8 cellular contexts compared by ENCODE assay signal in the genomic region with DNA sequence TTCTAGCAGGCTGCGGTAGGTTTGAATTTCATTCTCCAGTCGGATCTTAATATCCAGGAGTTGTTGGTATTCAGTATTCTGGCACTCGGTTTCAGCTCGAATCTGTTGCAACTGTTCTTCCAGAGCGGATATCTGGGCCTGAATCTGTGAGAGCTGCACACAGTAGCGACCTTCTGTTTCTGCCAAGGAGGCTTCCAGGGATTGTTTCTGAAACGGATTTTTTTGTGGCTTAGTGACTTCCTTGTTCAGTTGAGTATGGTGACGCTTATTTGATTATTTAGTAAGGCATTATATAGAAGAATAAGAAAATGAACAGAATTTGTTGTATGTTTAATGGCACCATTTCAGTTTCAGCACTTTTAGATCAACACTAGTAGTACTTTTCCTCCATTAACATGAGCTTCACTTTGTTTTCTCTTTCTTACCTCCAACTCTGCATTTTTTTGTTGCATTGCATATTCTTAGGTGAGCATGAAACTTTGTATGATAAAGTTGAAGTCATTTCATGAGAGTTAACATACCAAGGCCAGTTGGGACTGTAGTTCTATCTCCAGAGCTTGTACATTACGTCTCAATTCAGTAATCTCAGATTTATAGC. TPM values are rescaled to one million over a fixed set of nuclear protein-coding genes. Genes with fewer than 3 reads are reported as not detected.
A peak's percentile ranks its signal among the peaks of the same experiment; 100 is the strongest.
DNase-seq lines count a peak whose midpoint lies in the region; ATAC-seq and TF ChIP-seq lines count a peak whose summit lies in the region.

No MANE protein-coding gene starts in this region.

- POLR2A ChIA-PET in activated CD4-positive, alpha-beta memory T cell treated with anti-CD3 and anti-CD28 coated beads for 36 hours (lab: Charles Lee): interaction anchor here (0.6 to 2.5 kb wide), 3 partner anchors 8 to 172 kb away, joined by 3 to 12 read pairs (median 5); partner anchors contain the start of gene SMARCE1

- H3K27me3 Mint-ChIP-seq in activated CD4-positive, alpha-beta memory T cell treated with anti-CD3 and anti-CD28 coated beads for 36 hours: peaks cover 6% of the 10 kb centered on the region

- no peaks in the 10 kb centered on the region for H3K27me3 ChIP-seq in gastroesophageal sphincter
- no peaks in the 10 kb centered on the region for H3K27me3 ChIP-seq in prostate gland (replicated peaks; ENCODE audit: insufficient read depth)

- H3K9me3 ChIP-seq in gastroesophageal sphincter (no peaks in the 10 kb centered on the region), prostate gland (no peaks in the 10 kb centered on the region)

- 43 to 47% methylated on average over 9 of the region's 9 CpGs for WGBS in gastroesophageal sphincter (ENCODE audit: low coverage in 1 of 2), 2 donors
- WGBS in prostate gland: 29% methylated on average over 9 of the region's 9 CpGs

- peak overlapping the region; percentile 72 for H3K27ac Mint-ChIP-seq in activated CD4-positive, alpha-beta memory T cell treated with anti-CD3 and anti-CD28 coated beads for 36 hours

- no peak for TF ChIP-seq EP300 in gastroesophageal sphincter (IDR thresholded peaks at IDR 0.05)

- peaks cover 0 to 24% (median 4%) of the 10 kb centered on the region in 3 donors for H3K4me1 ChIP-seq in gastroesophageal sphincter
- H3K4me1 ChIP-seq in prostate gland (replicated peaks): peaks cover 5% of the 10 kb centered on the region

- TF ChIP-seq CTCF in gastroesophageal sphincter (IDR thresholded peaks at IDR 0.05) (no peak), prostate gland (IDR thresholded peaks at IDR 0.05) (no peak)

- H3K9me3 Mint-ChIP-seq in activated CD4-positive, alpha-beta memory T cell treated with anti-CD3 and anti-CD28 coated beads for 36 hours: no peaks in the 10 kb centered on the region

- peak; percentile 42 for ATAC-seq in gastroesophageal sphincter
- no peak for ATAC-seq in GM19395 (IDR thresholded peaks at IDR 0.05; ENCODE audit: unreplicated experiment)

- DNase-seq in NCI-H748 (lab: John Stamatoyannopoulos, UW; ENCODE audit: unreplicated experiment) (peak; percentile 5), NCI-H748 treated with DMSO at 0.1 percent for 48 hours (lab: John Stamatoyannopoulos, UW) (no peak), prostate gland (ENCODE audit: low spot score) (no peak), AG08396 (ENCODE audit: low spot score) (no peak), GOT3 (lab: John Stamatoyannopoulos, UW) (no peak)
- DNase-seq in activated CD4-positive, alpha-beta memory T cell treated with anti-CD3 and anti-CD28 coated beads for 36 hours: no peak

- H3K4me1 Mint-ChIP-seq in activated CD4-positive, alpha-beta memory T cell treated with anti-CD3 and anti-CD28 coated beads for 36 hours (ENCODE audit: low read depth): peaks cover 18% of the 10 kb centered on the region

- peaks cover 0 to 20% of the 10 kb centered on the region in 2 donors for H3K36me3 ChIP-seq in gastroesophageal sphincter
- H3K36me3 ChIP-seq in prostate gland: no peaks in the 10 kb centered on the region

- intact Hi-C loops in activated CD4-positive, alpha-beta memory T cell treated with anti-CD3 and anti-CD28 coated beads for 36 hours (cut with micrococcal nuclease): loop anchor here (5.0 kb wide), 1 partner anchor 848 kb away; no protein-coding TSS in a partner anchor
- intact Hi-C loops in prostate gland (cut with DNase I): no loop called here

- H3K4me3 ChIP-seq in gastroesophageal sphincter (peak overlapping the region; percentile 80 to 91), prostate gland (peak overlapping the region; percentile 62 to 64)

- peaks cover 21% of the 10 kb centered on the region for H3K36me3 Mint-ChIP-seq in activated CD4-positive, alpha-beta memory T cell treated with anti-CD3 and anti-CD28 coated beads for 36 hours

- H3K27ac ChIP-seq in gastroesophageal sphincter (peak overlapping the region; percentile 66 to 92 (median 88)), prostate gland (peak overlapping the region; percentile 72 to 77)

- CTCF ChIA-PET in activated CD4-positive, alpha-beta memory T cell treated with anti-CD3 and anti-CD28 coated beads for 36 hours (lab: Charles Lee): interaction anchor here (0.7 to 2.4 kb wide), 6 partner anchors 37 to 869 kb away, joined by 3 to 13 read pairs (median 4); partner anchors contain the start of gene EIF1

- H3K4me3 Mint-ChIP-seq in activated CD4-positive, alpha-beta memory T cell treated with anti-CD3 and anti-CD28 coated beads for 36 hours: peak overlapping the region; percentile 75

- TF ChIP-seq POLR2A in gastroesophageal sphincter (IDR thresholded peaks at IDR 0.05) (no peak), prostate gland (IDR thresholded peaks at IDR 0.05) (no peak)

RNA-seq across cellular contexts. Expression of gene KRT10, which starts 2.8 kb away (rescaled TPM):
- total RNA-seq in activated CD4-positive, alpha-beta memory T cell treated with anti-CD3 and anti-CD28 coated beads for 36 hours: 10 to 100 TPM; 28.4 to 35.5 TPM
- total RNA-seq in gastroesophageal sphincter (10 to 100 TPM in 3 of 4 donors, 1 to 10 TPM in 1; 5.1 to 14.3 (median 10.6) TPM), prostate gland (10 to 100 TPM in 1 of 2 donors, 1 to 10 TPM in 1; 5.8 to 23.6 TPM)

RNA-seq across cellular contexts. Expression of gene KRT28, which starts 19.9 kb away (rescaled TPM):
- not detected for total RNA-seq in activated CD4-positive, alpha-beta memory T cell treated with anti-CD3 and anti-CD28 coated beads for 36 hours
- total RNA-seq in gastroesophageal sphincter (not detected), prostate gland (not detected)

RNA-seq across cellular contexts. Expression of gene KRT27, which starts 37.3 kb away (rescaled TPM):
- total RNA-seq in activated CD4-positive, alpha-beta memory T cell treated with anti-CD3 and anti-CD28 coated beads for 36 hours: not detected
- total RNA-seq in gastroesophageal sphincter (not detected), prostate gland (not detected)

RNA-seq across cellular contexts. Expression of gene KRT12, which starts 47.4 kb away (rescaled TPM):
- total RNA-seq in activated CD4-positive, alpha-beta memory T cell treated with anti-CD3 and anti-CD28 coated beads for 36 hours: not detected
- total RNA-seq in gastroesophageal sphincter: not detected
- total RNA-seq in prostate gland: not detected

RNA-seq across cellular contexts. Expression of gene KRT26, which starts 47.6 kb away (rescaled TPM):
- total RNA-seq in activated CD4-positive, alpha-beta memory T cell treated with anti-CD3 and anti-CD28 coated beads for 36 hours: not detected
- not detected for total RNA-seq in gastroesophageal sphincter
- under 1 TPM in 1 of 2 donors, not detected in 1; 0.28 TPM for total RNA-seq in prostate gland
